In the genomic region with DNA sequence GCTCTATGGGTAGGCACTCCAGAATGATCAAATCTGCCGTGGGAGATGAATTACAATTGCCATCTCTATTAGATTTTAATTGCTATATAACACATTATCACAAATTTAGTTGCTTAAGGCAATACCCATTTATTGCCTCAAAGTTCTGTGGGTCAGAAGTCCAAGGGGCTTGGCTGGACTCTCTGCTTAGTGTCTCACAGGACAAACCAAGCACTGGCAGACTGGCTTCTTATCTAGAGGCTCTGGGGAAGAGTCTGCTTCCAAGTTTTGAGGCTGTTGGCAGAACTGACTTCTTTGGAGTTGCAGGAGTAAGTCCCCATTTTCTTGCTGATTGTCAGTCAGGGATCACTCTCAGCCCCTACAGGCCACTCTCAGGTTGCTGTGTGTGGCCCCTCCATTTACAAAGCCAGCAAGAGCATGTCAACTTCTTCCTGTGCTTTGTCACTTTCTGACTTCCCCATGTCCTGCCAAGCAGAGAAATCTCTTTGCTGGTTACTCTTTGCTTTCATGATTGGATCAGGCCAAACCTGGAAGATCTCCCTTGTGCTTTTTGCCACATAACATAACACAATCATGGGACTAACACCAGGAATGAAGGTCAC, we compare ENCODE assay signal across 18 cellular contexts.
"Had no signal": no experiment of that assay in that cellular context is flagged by ENCODE, and none has a peak within 500 bp of the region (broad histone marks: within the 10 kb centered on the region; RNA-seq: fewer than 3 reads in every experiment).

No MANE protein-coding gene starts in this region.

- H3K4me3 ChIP-seq: body of pancreas, dorsolateral prefrontal cortex, lower lobe of right lung, thoracic aorta, uterus had no signal

- ATAC-seq: activated T-helper 17 cell treated with anti-CD3 and anti-CD28 coated beads, Interleukin-2, amount 50 U/mL, for 72 hours; body of pancreas; stimulated activated memory B cell treated with anti-CD40 and anti-IgM and Interleukin-4, amounts not matched to agents 10 μg/mL and 1 μg/mL and 100 μg/mL, for 72 hours; T-cell had no signal

- H3K4me1 ChIP-seq: body of pancreas, uterus had no signal

- DNase-seq: activated CD4-positive, alpha-beta memory T cell treated with anti-CD3 and anti-CD28 coated beads, Interleukin-2, amount 10 ng/mL, durations not matched to agents 7 days and 5 days; activated CD4-positive, alpha-beta T cell treated with anti-CD3 and anti-CD28 coated beads for 48 hours; activated CD4-positive, CD25-positive, alpha-beta regulatory T cell; activated naive CD4-positive, alpha-beta T cell; activated naive CD8-positive, alpha-beta T cell treated with anti-CD3 and anti-CD28 coated beads for 36 hours; activated T-cell treated with anti-CD3 and anti-CD28 coated beads, Interleukin-2, amount 50 U/mL, for 1 hour; amniotic stem cell; body of pancreas; caudate nucleus; dorsolateral prefrontal cortex; lower lobe of right lung; stimulated activated CD4-positive, alpha-beta T cell treated with anti-CD3 and anti-CD28 coated beads, Interleukin-4, amount 100 ng/mL, for 4 hours; T-cell; uterus had no signal

- H3K27ac Mint-ChIP-seq: activated CD4-positive, alpha-beta memory T cell treated with anti-CD3 and anti-CD28 coated beads, Interleukin-2, amount 10 ng/mL, durations not matched to agents 7 days and 5 days; activated naive CD8-positive, alpha-beta T cell treated with anti-CD3 and anti-CD28 coated beads for 36 hours; activated T-helper 17 cell treated with anti-CD3 and anti-CD28 coated beads, Interleukin-2, amount 50 U/mL, for 72 hours; progenitor cell of endocrine pancreas; stimulated activated memory B cell treated with anti-CD40 and anti-IgM and Interleukin-4, amounts not matched to agents 10 μg/mL and 1 μg/mL and 100 μg/mL, for 72 hours; T-cell had no signal

- H3K27me3 ChIP-seq: body of pancreas, dorsolateral prefrontal cortex, uterus had no signal

- H3K27ac ChIP-seq: body of pancreas, dorsolateral prefrontal cortex, lower lobe of right lung, thoracic aorta, uterus had no signal

- H3K9me3 Mint-ChIP-seq: activated CD4-positive, alpha-beta memory T cell treated with anti-CD3 and anti-CD28 coated beads, Interleukin-2, amount 10 ng/mL, durations not matched to agents 7 days and 5 days; activated naive CD8-positive, alpha-beta T cell treated with anti-CD3 and anti-CD28 coated beads for 36 hours; activated T-helper 17 cell treated with anti-CD3 and anti-CD28 coated beads, Interleukin-2, amount 50 U/mL, for 72 hours; stimulated activated memory B cell treated with anti-CD40 and anti-IgM and Interleukin-4, amounts not matched to agents 10 μg/mL and 1 μg/mL and 100 μg/mL, for 72 hours; T-cell had no signal

- H3K36me3 ChIP-seq: lower lobe of right lung, thoracic aorta, uterus had no signal

- H3K4me1 Mint-ChIP-seq: activated CD4-positive, alpha-beta memory T cell treated with anti-CD3 and anti-CD28 coated beads, Interleukin-2, amount 10 ng/mL, durations not matched to agents 7 days and 5 days; activated T-helper 17 cell treated with anti-CD3 and anti-CD28 coated beads, Interleukin-2, amount 50 U/mL, for 72 hours; stimulated activated memory B cell treated with anti-CD40 and anti-IgM and Interleukin-4, amounts not matched to agents 10 μg/mL and 1 μg/mL and 100 μg/mL, for 72 hours; T-cell had no signal

- H3K9me3 ChIP-seq: body of pancreas, lower lobe of right lung, thoracic aorta, uterus had no signal

- H3K27me3 Mint-ChIP-seq: progenitor cell of endocrine pancreas; stimulated activated memory B cell treated with anti-CD40 and anti-IgM and Interleukin-4, amounts not matched to agents 10 μg/mL and 1 μg/mL and 100 μg/mL, for 72 hours; T-cell had no signal

- H3K4me3 Mint-ChIP-seq: activated CD4-positive, alpha-beta memory T cell treated with anti-CD3 and anti-CD28 coated beads, Interleukin-2, amount 10 ng/mL, durations not matched to agents 7 days and 5 days; activated naive CD8-positive, alpha-beta T cell treated with anti-CD3 and anti-CD28 coated beads for 36 hours; activated T-helper 17 cell treated with anti-CD3 and anti-CD28 coated beads, Interleukin-2, amount 50 U/mL, for 72 hours; stimulated activated memory B cell treated with anti-CD40 and anti-IgM and Interleukin-4, amounts not matched to agents 10 μg/mL and 1 μg/mL and 100 μg/mL, for 72 hours; T-cell had no signal

- H3K36me3 Mint-ChIP-seq: activated naive CD8-positive, alpha-beta T cell treated with anti-CD3 and anti-CD28 coated beads for 36 hours; stimulated activated memory B cell treated with anti-CD40 and anti-IgM and Interleukin-4, amounts not matched to agents 10 μg/mL and 1 μg/mL and 100 μg/mL, for 72 hours; T-cell had no signal
